In genomic region chr13:114115191-114115671, GRCh38 we compare ENCODE assay signal across 1 cellular context.
TF ChIP-seq lines count a peak whose summit lies in the region.

No MANE protein-coding gene starts in this region.

TF ChIP-seq in SK-N-SH treated with all-trans-retinoic acid at 6 μM for 48 hours, 23 proteins besides CTCF, POLR2A, EP300 and RAD21 (continued from another document):
- TF ChIP-seq, protein P1, sequence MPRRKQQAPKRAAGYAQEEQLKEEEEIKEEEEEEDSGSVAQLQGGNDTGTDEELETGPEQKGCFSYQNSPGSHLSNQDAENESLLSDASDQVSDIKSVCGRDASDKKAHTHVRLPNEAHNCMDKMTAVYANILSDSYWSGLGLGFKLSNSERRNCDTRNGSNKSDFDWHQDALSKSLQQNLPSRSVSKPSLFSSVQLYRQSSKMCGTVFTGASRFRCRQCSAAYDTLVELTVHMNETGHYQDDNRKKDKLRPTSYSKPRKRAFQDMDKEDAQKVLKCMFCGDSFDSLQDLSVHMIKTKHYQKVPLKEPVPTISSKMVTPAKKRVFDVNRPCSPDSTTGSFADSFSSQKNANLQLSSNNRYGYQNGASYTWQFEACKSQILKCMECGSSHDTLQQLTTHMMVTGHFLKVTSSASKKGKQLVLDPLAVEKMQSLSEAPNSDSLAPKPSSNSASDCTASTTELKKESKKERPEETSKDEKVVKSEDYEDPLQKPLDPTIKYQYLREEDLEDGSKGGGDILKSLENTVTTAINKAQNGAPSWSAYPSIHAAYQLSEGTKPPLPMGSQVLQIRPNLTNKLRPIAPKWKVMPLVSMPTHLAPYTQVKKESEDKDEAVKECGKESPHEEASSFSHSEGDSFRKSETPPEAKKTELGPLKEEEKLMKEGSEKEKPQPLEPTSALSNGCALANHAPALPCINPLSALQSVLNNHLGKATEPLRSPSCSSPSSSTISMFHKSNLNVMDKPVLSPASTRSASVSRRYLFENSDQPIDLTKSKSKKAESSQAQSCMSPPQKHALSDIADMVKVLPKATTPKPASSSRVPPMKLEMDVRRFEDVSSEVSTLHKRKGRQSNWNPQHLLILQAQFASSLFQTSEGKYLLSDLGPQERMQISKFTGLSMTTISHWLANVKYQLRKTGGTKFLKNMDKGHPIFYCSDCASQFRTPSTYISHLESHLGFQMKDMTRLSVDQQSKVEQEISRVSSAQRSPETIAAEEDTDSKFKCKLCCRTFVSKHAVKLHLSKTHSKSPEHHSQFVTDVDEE (CRISPR knock-in tag; IDR thresholded peaks at IDR 0.05), result no peak
- TF ChIP-seq PPARA (CRISPR knock-in tag; IDR thresholded peaks at IDR 0.05; ENCODE audit: borderline replicate concordance) (no peak), ZFP30 (CRISPR knock-in tag; IDR thresholded peaks at IDR 0.05) (no peak), ISL1 (CRISPR knock-in tag; IDR thresholded peaks at IDR 0.05) (no peak), ZNF565 (CRISPR knock-in tag; conservative IDR thresholded peaks at IDR 0.05; ENCODE audit: low read depth) (no peak)
